Comparison of ENCODE assay signal across 8 cellular contexts in genomic region chr1:46199233-46199749, GRCh38. TPM values are rescaled to one million over a fixed set of nuclear protein-coding genes. Genes with fewer than 3 reads are reported as not detected.
A peak's percentile ranks its signal among the peaks of the same experiment; 100 is the strongest.
DNase-seq lines count a peak whose midpoint lies in the region; ATAC-seq, FAIRE-seq and TF ChIP-seq lines count a peak whose summit lies in the region.

No MANE protein-coding gene starts in this region.

- TF ChIP-seq CTCF in VCaP (conservative IDR thresholded peaks at IDR 0.05) = no peak
- TF ChIP-seq CTCF in glutamatergic neuron (IDR thresholded peaks at IDR 0.05; ENCODE audit: partially characterized antibody, unreplicated experiment) = no peak
- no peak for TF ChIP-seq CTCF in transverse colon (IDR thresholded peaks at IDR 0.05)

- H3K4me1 Mint-ChIP-seq in activated naive CD4-positive, alpha-beta T cell treated with anti-CD3 and anti-CD28 coated beads, Interleukin-2, amount 50 U/mL, for 24 hours = peaks cover 36% of the 10 kb centered on the region
- H3K4me1 Mint-ChIP-seq in glutamatergic neuron (ENCODE audit: low read depth, unreplicated experiment) = no peaks in the 10 kb centered on the region

- H3K9me3 Mint-ChIP-seq in activated naive CD4-positive, alpha-beta T cell treated with anti-CD3 and anti-CD28 coated beads, Interleukin-2, amount 50 U/mL, for 24 hours = no peaks in the 10 kb centered on the region
- H3K9me3 Mint-ChIP-seq in glutamatergic neuron (ENCODE audit: unreplicated experiment) = no peaks in the 10 kb centered on the region

- in situ Hi-C loops in transverse colon (cut with MboI; ENCODE audit: low pct_ligation_motif_present in 1 of 4, low pct_unique_long_range_greater_than_20kb in 1 of 4, low sequenced_read_pairs in 3 of 4) = no loop called here

- no peaks in the 10 kb centered on the region for H3K36me3 Mint-ChIP-seq in activated naive CD4-positive, alpha-beta T cell treated with anti-CD3 and anti-CD28 coated beads, Interleukin-2, amount 50 U/mL, for 24 hours
- H3K36me3 Mint-ChIP-seq in glutamatergic neuron (ENCODE audit: unreplicated experiment) = peaks cover 6% of the 10 kb centered on the region

- H3K36me3 ChIP-seq in transverse colon (no peaks in the 10 kb centered on the region), SJCRH30 (no peaks in the 10 kb centered on the region)

- DNase-seq in activated naive CD4-positive, alpha-beta T cell (lab: John Stamatoyannopoulos, UW) = no peak
- DNase-seq in glutamatergic neuron (no peak), transverse colon (no peak), SJCRH30 (no peak), GM19239 (ENCODE audit: insufficient read length, low spot score) (no peak)

- H3K9me3 ChIP-seq in transverse colon (no peaks in the 10 kb centered on the region), SJCRH30 (replicated peaks) (no peaks in the 10 kb centered on the region)

- H3K27ac ChIP-seq in VCaP = peak overlapping the region; percentile 85
- peak overlapping the region in 3 of 4 donors; percentile 82 to 89 (median 88) for H3K27ac ChIP-seq in transverse colon
- no peak overlapping the region for H3K27ac ChIP-seq in SJCRH30

- ATAC-seq in HG03097 (IDR thresholded peaks at IDR 0.05; ENCODE audit: low FRiP score, unreplicated experiment) = no peak

- FAIRE-seq in GM19239 (lab: Jason Lieb, UNC) = no peak

- H3K4me3 Mint-ChIP-seq in activated naive CD4-positive, alpha-beta T cell treated with anti-CD3 and anti-CD28 coated beads, Interleukin-2, amount 50 U/mL, for 24 hours = peak overlapping the region; percentile 86
- peak overlapping the region; percentile 74 for H3K4me3 Mint-ChIP-seq in glutamatergic neuron (ENCODE audit: unreplicated experiment)

- H3K27me3 ChIP-seq in transverse colon (no peaks in the 10 kb centered on the region), SJCRH30 (no peaks in the 10 kb centered on the region)

- H3K4me1 ChIP-seq in transverse colon (peaks cover 8 to 32% (median 18%) of the 10 kb centered on the region in 4 donors), SJCRH30 (no peaks in the 10 kb centered on the region)

- intact Hi-C loops in transverse colon (cut with DNase I; ENCODE audit: low total_unique reads) = no loop called here

- TF ChIP-seq POLR2A in transverse colon (IDR thresholded peaks at IDR 0.05) = no peak

- peak overlapping the region in 1 of 4 donors; percentile 80 for H3K4me3 ChIP-seq in transverse colon
- H3K4me3 ChIP-seq in SJCRH30 = no peak overlapping the region; the same call in 1 of the 2 replicates

- 88 to 96% methylated on average over 3 of the region's 3 CpGs for WGBS in transverse colon (ENCODE audit: low coverage in 1 of 2), 2 donors

- no peak overlapping the region for H3K27ac Mint-ChIP-seq in activated naive CD4-positive, alpha-beta T cell treated with anti-CD3 and anti-CD28 coated beads, Interleukin-2, amount 50 U/mL, for 24 hours
- H3K27ac Mint-ChIP-seq in glutamatergic neuron (ENCODE audit: unreplicated experiment) = no peak overlapping the region

- no peaks in the 10 kb centered on the region for H3K27me3 Mint-ChIP-seq in activated naive CD4-positive, alpha-beta T cell treated with anti-CD3 and anti-CD28 coated beads, Interleukin-2, amount 50 U/mL, for 24 hours
- peaks cover 6% of the 10 kb centered on the region for H3K27me3 Mint-ChIP-seq in glutamatergic neuron (ENCODE audit: unreplicated experiment)

- no peak for TF ChIP-seq EP300 in transverse colon (IDR thresholded peaks at IDR 0.05; ENCODE audit: low read depth)

RNA-seq across cellular contexts. Expression of gene POMGNT1, which starts 1.1 kb away (rescaled TPM):
- total RNA-seq in glutamatergic neuron (ENCODE audit: unreplicated experiment) (70.2 TPM), transverse colon (10 to 100 TPM; 13.3 to 35.5 (median 27.6) TPM)
- total RNA-seq in SJCRH30 (2014; rRNA removed; shearing (Covaris generic)) = 53.3 TPM in 2 replicates

RNA-seq across cellular contexts. Expression of gene LURAP1, which starts 3.8 kb away (rescaled TPM):
- 0.29 TPM for total RNA-seq in glutamatergic neuron (ENCODE audit: unreplicated experiment)
- total RNA-seq in transverse colon = 1 to 10 TPM in 3 of 4 donors, not detected in 1; 1.9 to 7.0 (median 2.3) TPM
- total RNA-seq in SJCRH30 (2014; rRNA removed; shearing (Covaris generic)) = 2.8 and 3.3 TPM in 2 replicates

RNA-seq across cellular contexts. Expression of gene P3R3URF, which starts 23.0 kb away (rescaled TPM):
- total RNA-seq in glutamatergic neuron (ENCODE audit: unreplicated experiment) (not detected), transverse colon (not detected)
- total RNA-seq in SJCRH30 (2014; rRNA removed; shearing (Covaris generic)) = not detected in 2 replicates

RNA-seq across cellular contexts. Expression of gene TSPAN1, which starts 24.4 kb away (rescaled TPM):
- total RNA-seq in glutamatergic neuron (ENCODE audit: unreplicated experiment) = 2.3 TPM
- total RNA-seq in transverse colon = 1,000 to 10,000 TPM in 2 of 4 donors, 100 to 1,000 TPM in 2; 228 to 1,657 (median 1,038) TPM
- not detected in 2 replicates for total RNA-seq in SJCRH30 (2014; rRNA removed; shearing (Covaris generic))

RNA-seq across cellular contexts. Expression of gene RAD54L, which starts 48.3 kb away (rescaled TPM):
- 4.6 TPM for total RNA-seq in glutamatergic neuron (ENCODE audit: unreplicated experiment)
- total RNA-seq in transverse colon = 10 to 100 TPM in 1 of 4 donors, 1 to 10 TPM in 3; 1.3 to 69.9 (median 3.6) TPM
- 25.7 and 30.3 TPM in 2 replicates for total RNA-seq in SJCRH30 (2014; rRNA removed; shearing (Covaris generic))
